Comparison of ENCODE assay signal across 8 cellular contexts in the genomic region with DNA sequence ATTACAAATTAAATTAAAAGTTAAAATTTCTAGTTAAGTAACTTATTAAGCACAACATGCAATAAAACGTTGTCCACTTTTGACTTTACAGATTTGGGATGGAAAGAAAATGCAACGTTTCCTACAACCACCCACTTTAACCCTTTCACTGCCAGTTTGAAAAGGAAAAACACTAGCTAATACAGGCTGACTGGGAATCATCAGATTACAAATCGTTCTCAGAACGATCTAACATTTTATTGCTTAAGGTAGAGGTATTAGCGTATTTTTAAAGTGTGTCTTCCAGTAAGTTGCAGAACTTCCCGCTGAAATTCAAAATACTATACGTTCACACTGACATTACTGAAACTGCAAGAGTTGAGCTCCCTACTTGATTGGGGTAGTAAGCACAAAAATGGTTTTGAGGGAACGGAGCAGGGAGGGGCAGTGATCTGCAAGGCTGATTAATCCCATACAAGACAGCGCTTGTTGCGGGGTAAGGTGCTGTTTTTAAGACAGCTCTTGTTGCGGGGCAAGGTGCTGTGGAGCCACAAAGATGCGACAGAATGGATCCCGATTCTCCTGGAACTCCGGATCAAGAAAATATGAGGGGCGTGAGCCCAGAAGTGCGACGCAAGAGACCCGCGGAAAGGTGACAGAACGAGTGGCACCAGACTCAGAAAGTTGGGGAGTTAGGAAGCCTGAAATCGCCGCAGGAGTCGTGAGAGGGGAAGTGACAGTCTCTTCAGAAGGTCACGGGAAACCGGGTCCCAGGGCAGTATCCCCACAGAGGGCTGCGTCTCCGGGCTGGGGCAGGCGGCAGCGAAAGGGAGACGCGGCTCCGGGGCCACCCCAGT. TPM values are rescaled to one million over a fixed set of nuclear protein-coding genes. Genes with fewer than 3 reads are reported as not detected.
DNase-seq lines count a peak whose midpoint lies in the region; ATAC-seq and TF ChIP-seq lines count a peak whose summit lies in the region.

No MANE protein-coding gene starts in this region.

- H2AK5ac ChIP-seq in mesenchymal stem cell (ENCODE audit: low read length, severe bottlenecking), result no peak overlapping the region

- H3K4me3 ChIP-seq in RWPE2 (ENCODE audit: severe bottlenecking) (peak overlapping the region; percentile 74), ectodermal cell (ENCODE audit: insufficient read depth, low read depth, low read length) (peak overlapping the region; percentile 92), mesenchymal stem cell (ENCODE audit: insufficient read depth in 1 of 2, low read depth in 1 of 2, low read length in 2 of 2) (peak overlapping the region; percentile 83 to 88), urinary bladder (ENCODE audit: low read depth, low read length) (peak overlapping the region; percentile 86)

- peak overlapping the region; percentile 3 to 38 for H3K18ac ChIP-seq in mesenchymal stem cell (ENCODE audit: low read depth in 1 of 2, low read length in 2 of 2)

- H3K4me2 ChIP-seq in mesenchymal stem cell (ENCODE audit: low read length, poor library complexity, severe bottlenecking), result peak overlapping the region; percentile 64

- peak overlapping the region; percentile 83 for H2BK5ac ChIP-seq in mesenchymal stem cell (ENCODE audit: low read depth, low read length, poor library complexity, severe bottlenecking)

- peaks cover 5% of the 10 kb centered on the region for H3K79me1 ChIP-seq in mesenchymal stem cell (replicated peaks; ENCODE audit: low read length, poor library complexity, severe bottlenecking)

- H3K36me3 ChIP-seq in ES-I3 (ENCODE audit: insufficient read depth, low read length) (no peaks in the 10 kb centered on the region), RWPE2 (ENCODE audit: low read depth) (peaks cover 5% of the 10 kb centered on the region), ectodermal cell (ENCODE audit: control insufficient read depth, insufficient read depth, low read length) (no peaks in the 10 kb centered on the region), mesenchymal stem cell (ENCODE audit: control insufficient read depth in 1 of 2, insufficient read depth in 2 of 2, low read depth in 1 of 2, low read length in 2 of 2) (no peaks in the 10 kb centered on the region), urinary bladder (ENCODE audit: insufficient read depth) (no peaks in the 10 kb centered on the region)

- H3K27me3 ChIP-seq in RWPE2 (ENCODE audit: insufficient read depth, poor library complexity, severe bottlenecking) (no peaks in the 10 kb centered on the region), ectodermal cell (ENCODE audit: control insufficient read depth, insufficient read depth, low read length, poor library complexity, severe bottlenecking) (no peaks in the 10 kb centered on the region), mesenchymal stem cell (ENCODE audit: control insufficient read depth in 1 of 2, insufficient read depth in 1 of 2, low read length in 2 of 2) (no peaks in the 10 kb centered on the region)

- peak overlapping the region; percentile 75 for H4K8ac ChIP-seq in mesenchymal stem cell (ENCODE audit: low read length)

- peak overlapping the region; percentile 86 for H2BK15ac ChIP-seq in mesenchymal stem cell (ENCODE audit: low read depth, poor library complexity, severe bottlenecking)

- no peak for TF ChIP-seq CTCF in RWPE2 (IDR thresholded peaks at IDR 0.05; ENCODE audit: poor library complexity, severe bottlenecking)

- H3K14ac ChIP-seq in mesenchymal stem cell (ENCODE audit: low read length in 2 of 2), result peak overlapping the region in 1 of 2 experiments; percentile 98

- peak overlapping the region; percentile 93 for H3K9ac ChIP-seq in ES-I3 (ENCODE audit: low read depth, low read length)
- peak overlapping the region; percentile 97 for H3K9ac ChIP-seq in mesenchymal stem cell (ENCODE audit: low read length)

- peak overlapping the region in 1 of 2 experiments; percentile 89 for H3K23ac ChIP-seq in mesenchymal stem cell (ENCODE audit: low read length in 2 of 2)

- H4K91ac ChIP-seq in mesenchymal stem cell (ENCODE audit: low read length), result no peak overlapping the region

- no peaks in the 10 kb centered on the region for H3K9me3 ChIP-seq in ES-I3 (ENCODE audit: control insufficient read depth, insufficient read depth, low read length)
- H3K9me3 ChIP-seq in RWPE2 (ENCODE audit: severe bottlenecking), result no peaks in the 10 kb centered on the region
- H3K9me3 ChIP-seq in ectodermal cell (ENCODE audit: control insufficient read depth, low read length), result no peaks in the 10 kb centered on the region
- no peaks in the 10 kb centered on the region for H3K9me3 ChIP-seq in mesenchymal stem cell (ENCODE audit: control insufficient read depth, low read length)

- H3K4me1 ChIP-seq in ES-I3 (ENCODE audit: insufficient read depth, low read length) (no peaks in the 10 kb centered on the region; the same call in 1 of the 2 replicates), RWPE2 (ENCODE audit: insufficient read depth, poor library complexity, severe bottlenecking) (peaks cover 28% of the 10 kb centered on the region), ectodermal cell (ENCODE audit: control insufficient read depth, insufficient read depth, low read length) (no peaks in the 10 kb centered on the region), mesenchymal stem cell (ENCODE audit: control insufficient read depth, insufficient read depth, low read depth, low read length) (peaks cover 5% of the 10 kb centered on the region), urinary bladder (ENCODE audit: insufficient read depth) (peaks cover 2% of the 10 kb centered on the region)

- DNase-seq in RWPE2 (ENCODE audit: low spot score) (no peak), mesenchymal stem cell (peak; percentile 62), GM19238 (ENCODE audit: insufficient read length, low spot score) (no peak)

- H3K27ac ChIP-seq in RWPE2 (ENCODE audit: poor library complexity, severe bottlenecking) (peak overlapping the region; percentile 67), ectodermal cell (ENCODE audit: insufficient read depth, low read depth, low read length, poor library complexity, severe bottlenecking) (peak overlapping the region; percentile 92), mesenchymal stem cell (ENCODE audit: low read length, poor library complexity, severe bottlenecking) (peak overlapping the region; percentile 96), urinary bladder (ENCODE audit: low read depth) (peak overlapping the region; percentile 99)

- peak overlapping the region; percentile 79 for H2AFZ ChIP-seq in mesenchymal stem cell (ENCODE audit: low read depth, low read length)

- ATAC-seq in GM19463 (IDR thresholded peaks at IDR 0.05; ENCODE audit: unreplicated experiment) (peak; percentile 24), HG03469 (IDR thresholded peaks at IDR 0.05; ENCODE audit: unreplicated experiment) (peak; percentile 7), RWPE2 (ENCODE audit: low read depth) (peak; percentile 21)

- peak overlapping the region; percentile 32 to 42 for H2BK12ac ChIP-seq in mesenchymal stem cell (ENCODE audit: low read length in 2 of 2)

- peak overlapping the region in 1 of 2 experiments; percentile 96 for H3K4ac ChIP-seq in mesenchymal stem cell (ENCODE audit: low read depth in 1 of 2, low read length in 2 of 2)

- peak overlapping the region; percentile 90 for H2BK120ac ChIP-seq in mesenchymal stem cell (ENCODE audit: low read depth, low read length)

- WGBS in ectodermal cell, 2 experiments, result 0% methylated on average over 27 to 32 of the region's 32 CpGs
- whole genome bisulfite sequencing in mesenchymal stem cell, result under 1% methylated on average over 27 of the region's 32 CpGs
- under 1% methylated on average over 32 of the region's 32 CpGs for WGBS in urinary bladder

RNA-seq across cellular contexts. Expression of gene HADHA, which starts 0.6 kb away (rescaled TPM):
- 124 TPM for polyA plus RNA-seq in ectodermal cell (2013, experiment 1 of 4)
- 124 TPM for polyA plus RNA-seq in ectodermal cell (2013, experiment 2 of 4)
- polyA plus RNA-seq in ectodermal cell (2013, experiment 3 of 4), result 96.3 TPM
- 107 TPM for polyA plus RNA-seq in ectodermal cell (2013, experiment 4 of 4)
- 133 TPM for polyA plus RNA-seq in mesenchymal stem cell (2013, experiment 1 of 2)
- 135 TPM for polyA plus RNA-seq in mesenchymal stem cell (2013, experiment 2 of 2)
- total RNA-seq in urinary bladder, result 122 TPM
- 107 TPM for polyA plus RNA-seq in urinary bladder

RNA-seq across cellular contexts. Expression of gene HADHB, which starts 0.9 kb away (rescaled TPM):
- polyA plus RNA-seq in ectodermal cell (2013, experiment 1 of 4), result 44.7 TPM
- 44.0 TPM for polyA plus RNA-seq in ectodermal cell (2013, experiment 2 of 4)
- 34.2 TPM for polyA plus RNA-seq in ectodermal cell (2013, experiment 3 of 4)
- polyA plus RNA-seq in ectodermal cell (2013, experiment 4 of 4), result 38.8 TPM
- polyA plus RNA-seq in mesenchymal stem cell (2013, experiment 1 of 2), result 92.6 TPM
- polyA plus RNA-seq in mesenchymal stem cell (2013, experiment 2 of 2), result 93.5 TPM
- total RNA-seq in urinary bladder, result 112 TPM
- polyA plus RNA-seq in urinary bladder, result 105 TPM
